8 cellular contexts compared by ENCODE assay signal in the genomic region with DNA sequence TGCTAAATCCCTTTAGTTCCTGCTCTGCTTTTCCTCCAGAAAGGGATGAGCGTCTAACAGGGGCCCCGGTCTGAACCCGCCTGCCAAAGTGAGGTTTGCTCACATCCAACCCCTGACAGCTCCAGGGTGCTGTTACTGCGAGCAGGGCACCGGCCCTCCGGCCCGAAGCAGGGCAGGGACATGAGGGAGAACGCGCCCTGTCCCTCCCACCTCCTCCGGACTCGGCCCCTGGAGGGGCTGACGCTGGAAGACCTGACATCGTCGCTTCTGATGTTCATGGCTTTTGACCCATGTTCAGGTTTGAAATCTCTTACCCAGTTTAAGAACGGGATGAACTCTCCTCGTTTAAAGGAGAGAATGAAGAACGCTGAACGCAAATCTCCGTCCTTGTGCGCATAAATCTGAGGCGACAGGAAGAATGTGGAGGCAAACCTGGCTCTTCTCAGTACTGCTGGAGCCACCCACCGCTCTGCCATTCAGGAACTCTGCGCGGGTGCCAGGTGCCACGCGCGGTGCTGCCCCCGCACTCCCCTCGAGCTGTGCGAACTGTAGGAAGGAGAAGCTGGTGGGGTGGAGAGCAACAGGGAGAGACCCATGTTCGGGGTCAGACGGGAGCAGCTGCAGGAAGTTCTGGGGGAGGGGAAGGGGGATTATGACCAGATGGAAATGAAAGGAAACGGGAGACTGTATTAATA. TPM values are rescaled to one million over a fixed set of nuclear protein-coding genes. Genes with fewer than 3 reads are reported as not detected.
DNase-seq lines count a peak whose midpoint lies in the region; ATAC-seq and TF ChIP-seq lines count a peak whose summit lies in the region.

No MANE protein-coding gene starts in this region.

- peaks cover 60% of the 10 kb centered on the region for H3K36me3 Mint-ChIP-seq in activated naive CD4-positive, alpha-beta T cell treated with anti-CD3 and anti-CD28 coated beads for 36 hours (ENCODE audit: low read depth)
- peaks cover 10% of the 10 kb centered on the region for H3K36me3 Mint-ChIP-seq in natural killer cell

- no peaks in the 10 kb centered on the region for H3K9me3 ChIP-seq in RWPE2 (ENCODE audit: severe bottlenecking)

- peak overlapping the region; percentile 79 for H3K27ac ChIP-seq in RWPE2 (ENCODE audit: poor library complexity, severe bottlenecking)

- intact Hi-C loops in activated naive CD4-positive, alpha-beta T cell treated with anti-CD3 and anti-CD28 coated beads for 36 hours (cut with micrococcal nuclease): loop anchor here (1.0 to 5.0 kb wide), 7 partner anchors 17 to 268 kb away; a partner anchor contains a TSS
- intact Hi-C loops in natural killer cell (cut with micrococcal nuclease): loop anchor here (1.0 to 5.0 kb wide), 2 partner anchors 17 to 133 kb away; a partner anchor contains a TSS

- peak overlapping the region; percentile 97 for H3K27ac Mint-ChIP-seq in activated naive CD4-positive, alpha-beta T cell treated with anti-CD3 and anti-CD28 coated beads for 36 hours
- H3K27ac Mint-ChIP-seq in natural killer cell: peak overlapping the region; percentile 92 to 95

- H3K36me3 ChIP-seq in RWPE2 (ENCODE audit: low read depth): peaks cover 43% of the 10 kb centered on the region

- peak; percentile 7 for ATAC-seq in HG02973 (IDR thresholded peaks at IDR 0.05; ENCODE audit: unreplicated experiment)
- ATAC-seq in RWPE2 (ENCODE audit: low read depth): peak; percentile 28
- ATAC-seq in natural killer cell: peak; percentile 1 to 6 (median 4)

- H3K4me1 ChIP-seq in RWPE2 (ENCODE audit: insufficient read depth, poor library complexity, severe bottlenecking): peaks cover 7% of the 10 kb centered on the region

- H3K4me3 Mint-ChIP-seq in activated naive CD4-positive, alpha-beta T cell treated with anti-CD3 and anti-CD28 coated beads for 36 hours: peak overlapping the region; percentile 95
- peak overlapping the region; percentile 99 for H3K4me3 Mint-ChIP-seq in natural killer cell

- TF ChIP-seq CTCF in RWPE2 (IDR thresholded peaks at IDR 0.05; ENCODE audit: poor library complexity, severe bottlenecking) (no peak), epithelial cell of proximal tubule (conservative IDR thresholded peaks at IDR 0.05; ENCODE audit: low read depth, low read length) (no peak), natural killer cell (IDR thresholded peaks at IDR 0.05) (no peak)

- no peaks in the 10 kb centered on the region for H3K27me3 ChIP-seq in RWPE2 (ENCODE audit: insufficient read depth, poor library complexity, severe bottlenecking)

- no peaks in the 10 kb centered on the region for H3K9me3 Mint-ChIP-seq in activated naive CD4-positive, alpha-beta T cell treated with anti-CD3 and anti-CD28 coated beads for 36 hours
- H3K9me3 Mint-ChIP-seq in natural killer cell: no peaks in the 10 kb centered on the region

- CTCF ChIA-PET in activated naive CD4-positive, alpha-beta T cell treated with anti-CD3 and anti-CD28 coated beads for 36 hours (lab: Charles Lee): interaction anchor here (0.9 to 2.7 kb wide), 8 partner anchors 10 to 180 kb away, joined by 4 to 11 read pairs (median 6); a partner anchor contains a TSS

- H3K27me3 Mint-ChIP-seq in activated naive CD4-positive, alpha-beta T cell treated with anti-CD3 and anti-CD28 coated beads for 36 hours (ENCODE audit: low read depth): no peaks in the 10 kb centered on the region
- H3K27me3 Mint-ChIP-seq in natural killer cell (ENCODE audit: low read depth in 2 of 2): no peaks in the 10 kb centered on the region

- peak overlapping the region; percentile 61 for H3K4me3 ChIP-seq in RWPE2 (ENCODE audit: severe bottlenecking)
- H3K4me3 ChIP-seq in epithelial cell of proximal tubule (ENCODE audit: low read depth, low read length): peak overlapping the region; percentile 73

- DNase-seq in activated naive CD4-positive, alpha-beta T cell treated with anti-CD3 and anti-CD28 coated beads for 36 hours: peak; percentile 37
- no peak for DNase-seq in activated naive CD4-positive, alpha-beta T cell treated with Interleukin-2 at 50 U/mL for 16 hours
- DNase-seq in RWPE2 (ENCODE audit: low spot score) (no peak), epithelial cell of proximal tubule (ENCODE audit: low read depth) (no peak), natural killer cell (no peak), GM19238 (ENCODE audit: insufficient read length, low spot score) (no peak), activated gamma-delta T cell treated with Interleukin-2 at 50 U/mL for 16 hours (no peak)

- peaks cover 42% of the 10 kb centered on the region for H3K4me1 Mint-ChIP-seq in activated naive CD4-positive, alpha-beta T cell treated with anti-CD3 and anti-CD28 coated beads for 36 hours (ENCODE audit: low read depth)
- peaks cover 36 to 54% of the 10 kb centered on the region in 2 donors for H3K4me1 Mint-ChIP-seq in natural killer cell

RNA-seq across cellular contexts. Expression of a gene that starts 0.8 kb away (rescaled TPM):
- 1,000 to 10,000 TPM; 2,282 to 2,440 TPM for total RNA-seq in activated naive CD4-positive, alpha-beta T cell treated with anti-CD3 and anti-CD28 coated beads for 36 hours
- total RNA-seq in epithelial cell of proximal tubule (2,115 and 2,170 TPM in 2 replicates), natural killer cell (100 to 1,000 TPM; 628 to 754 (median 714) TPM)

RNA-seq across cellular contexts. Expression of a gene that starts 16.8 kb away (rescaled TPM):
- total RNA-seq in activated naive CD4-positive, alpha-beta T cell treated with anti-CD3 and anti-CD28 coated beads for 36 hours: 10 to 100 TPM; 38.2 to 42.0 TPM
- total RNA-seq in epithelial cell of proximal tubule (9.4 and 10.1 TPM in 2 replicates), natural killer cell (10 to 100 TPM; 20.0 to 28.9 (median 26.2) TPM)

RNA-seq across cellular contexts. Expression of a gene that starts 27.2 kb away (rescaled TPM):
- 100 to 1,000 TPM; 191 to 197 TPM for total RNA-seq in activated naive CD4-positive, alpha-beta T cell treated with anti-CD3 and anti-CD28 coated beads for 36 hours
- total RNA-seq in epithelial cell of proximal tubule (109 and 153 TPM in 2 replicates), natural killer cell (100 to 1,000 TPM; 254 to 305 (median 259) TPM)

RNA-seq across cellular contexts. Expression of a gene that starts 27.9 kb away (rescaled TPM):
- total RNA-seq in activated naive CD4-positive, alpha-beta T cell treated with anti-CD3 and anti-CD28 coated beads for 36 hours: 1 to 10 TPM; 9.2 to 9.4 TPM
- total RNA-seq in epithelial cell of proximal tubule: 198 and 296 TPM in 2 replicates
- 100 to 1,000 TPM; 623 to 740 (median 677) TPM for total RNA-seq in natural killer cell

RNA-seq across cellular contexts. Expression of a gene that starts 38.1 kb away (rescaled TPM):
- 10 to 100 TPM; 81.8 to 97.1 TPM for total RNA-seq in activated naive CD4-positive, alpha-beta T cell treated with anti-CD3 and anti-CD28 coated beads for 36 hours
- 29.7 and 31.8 TPM in 2 replicates for total RNA-seq in epithelial cell of proximal tubule
- total RNA-seq in natural killer cell: 100 to 1,000 TPM; 221 to 233 (median 232) TPM
